In genomic region chr11:121655481-121656332, GRCh38 we compare ENCODE assay signal across 8 cellular contexts.
DNase-seq lines count a peak whose midpoint lies in the region; ATAC-seq, FAIRE-seq and TF ChIP-seq lines count a peak whose summit lies in the region.

No MANE protein-coding gene starts in this region.

- DNase-seq in AG04449 (ENCODE audit: low read depth, low spot score), result peak; percentile 95
- peak; percentile 88 for DNase-seq in NCI-H2227 (lab: John Stamatoyannopoulos, UW; ENCODE audit: unreplicated experiment)
- peak; percentile 39 for DNase-seq in activated CD4-positive, alpha-beta T cell treated with anti-CD3 and anti-CD28 coated beads for 1 hour
- DNase-seq in cerebellum (ENCODE audit: low spot score), result peak; percentile 84
- peak; percentile 94 for DNase-seq in kidney
- DNase-seq in stimulated activated CD4-positive, alpha-beta T cell treated with anti-CD3 and anti-CD28 coated beads, Interleukin-12 subunit alpha, Interleukin-12 subunit beta, amount 100 ng/mL, for 48 hours (ENCODE audit: low read depth in 2 of 3, low spot score in 1 of 3), result peak; percentile 48 to 70 (median 62)

- peaks cover 3 to 7% of the 10 kb centered on the region in 2 donors for H3K4me1 ChIP-seq in kidney (ENCODE audit: control insufficient read depth in 1 of 2, insufficient read depth in 1 of 2, low read depth in 1 of 2, low read length in 2 of 2)

- no peak for FAIRE-seq in kidney (lab: Jason Lieb, UNC)

- H3K9ac ChIP-seq in kidney (ENCODE audit: low read length in 2 of 2), result peak overlapping the region; percentile 45 to 74

- H3K4me3 ChIP-seq in AG04449 (ENCODE audit: low read depth, low read length), result peak overlapping the region; percentile 55
- peak overlapping the region; percentile 75 to 82 for H3K4me3 ChIP-seq in kidney (ENCODE audit: low read length in 2 of 2)

- CTCF ChIA-PET in AG04449 (lab: Yijun Ruan, JAX), result interaction anchor here (0.6 to 4.9 kb wide), 93 partner anchors 8 to 857 kb away, joined by 3 to 56 read pairs (median 4); no protein-coding TSS in a partner anchor

- intact Hi-C loops in kidney (cut with DNase I), result loop anchor here (5.0 to 10.0 kb wide), 2 partner anchors 542 to 849 kb away; no protein-coding TSS in a partner anchor

- no peaks in the 10 kb centered on the region for H3K36me3 ChIP-seq in kidney (ENCODE audit: control insufficient read depth in 1 of 2, insufficient read depth in 2 of 2, low read length in 2 of 2)

- H3K9me3 ChIP-seq in kidney (ENCODE audit: control insufficient read depth in 1 of 2, low read length in 2 of 2), result no peaks in the 10 kb centered on the region

- peak overlapping the region; percentile 54 to 86 for H3K27ac ChIP-seq in kidney (ENCODE audit: low read depth in 2 of 2, low read length in 2 of 2)

- POLR2A ChIA-PET in AG04449 (lab: Yijun Ruan, JAX), result interaction anchor here (0.6 to 2.1 kb wide), 16 partner anchors 11 to 560 kb away, joined by 3 to 7 read pairs (median 4); no protein-coding TSS in a partner anchor

- ATAC-seq in GM18861 (IDR thresholded peaks at IDR 0.05; ENCODE audit: unreplicated experiment), result peak; percentile 77
- peak; percentile 85 for ATAC-seq in HG03103 (IDR thresholded peaks at IDR 0.05; ENCODE audit: low read depth, unreplicated experiment)

- TF ChIP-seq CTCF in AG04449 (IDR thresholded peaks at IDR 0.05; ENCODE audit: insufficient read depth, low read length, missing control alignments) (peak; percentile 98), kidney (IDR thresholded peaks at IDR 0.05; ENCODE audit: borderline replicate concordance, extremely low read depth, insufficient read depth) (peak; percentile 93)

Comparison
In these comparisons a context has a peak if more than half of its experiments do, and no peak if none do; other contexts are left out.
1. Peak in every context shown above with its lines: DNase-seq, ATAC-seq, H3K4me3 ChIP-seq and H3K27ac ChIP-seq.
2. DNase-seq: peak in every context shown above with its lines; median percentile 95 in AG04449; 94 in kidney; 88 in NCI-H2227; 84 in cerebellum; 62 in stimulated activated CD4-positive, alpha-beta T cell treated with anti-CD3 and anti-CD28 coated beads, Interleukin-12 subunit alpha, Interleukin-12 subunit beta, amount 100 ng/mL, for 48 hours; 39 in activated CD4-positive, alpha-beta T cell treated with anti-CD3 and anti-CD28 coated beads for 1 hour.